ENCODE assay signal across 8 cellular contexts in genomic region chr22:36160499-36160942, GRCh38. TPM values are rescaled to one million over a fixed set of nuclear protein-coding genes. Genes with fewer than 3 reads are reported as not detected.
A peak's percentile ranks its signal among the peaks of the same experiment; 100 is the strongest.
DNase-seq lines count a peak whose midpoint lies in the region; ATAC-seq and TF ChIP-seq lines count a peak whose summit lies in the region.

Gene APOL3 (minus strand): TSS chr22:36160755. CDS start chr22:36149055, 11,700 bp downstream.

- DNase-seq in LNCaP clone FGC (ENCODE audit: low read depth) (peak; percentile 25), adrenal gland (peak; percentile 44 to 88 (median 60)), immature natural killer cell (peak; percentile 60 to 63 (median 61)), iPS-NIHi7 (ENCODE audit: extremely low spot score) (no peak)
- peak; percentile 8 to 63 (median 46) for DNase-seq in stimulated activated naive CD4-positive, alpha-beta T cell (lab: John Stamatoyannopoulos, UW)

- H3K27me3 ChIP-seq in BLaER1 treated with 17β-estradiol and CSF1 and Interleukin-3, amounts not matched to agents 10 nM and 100 nM, result no peaks in the 10 kb centered on the region
- no peaks in the 10 kb centered on the region for H3K27me3 ChIP-seq in adrenal gland

- H3K36me3 Mint-ChIP-seq in immature natural killer cell, result no peaks in the 10 kb centered on the region

- peak within 1 kb of the TSS; percentile 66 to 90 (median 80) for H3K9ac ChIP-seq in BLaER1 treated with 17β-estradiol and CSF1 and Interleukin-3, amounts not matched to agents 10 nM and 100 nM

- peak in 1 of 2 donors; percentile 60 for TF ChIP-seq POLR2A in adrenal gland (IDR thresholded peaks at IDR 0.05)

- H4K20me1 ChIP-seq in BLaER1 treated with 17β-estradiol and CSF1 and Interleukin-3, amounts not matched to agents 10 nM and 100 nM, result no peaks in the 10 kb centered on the region

- ATAC-seq in GM21717 (IDR thresholded peaks at IDR 0.05; ENCODE audit: unreplicated experiment), result no peak
- ATAC-seq in HG03565 (IDR thresholded peaks at IDR 0.05; ENCODE audit: unreplicated experiment), result no peak

- no peaks in the 10 kb centered on the region for H3K9me3 Mint-ChIP-seq in immature natural killer cell

- H3K4me1 Mint-ChIP-seq in immature natural killer cell, result peaks cover 82% of the 10 kb centered on the region in 2 donors

- peak within 1 kb of the TSS; percentile 35 to 96 (median 84) for H3K27ac ChIP-seq in BLaER1 treated with 17β-estradiol and CSF1 and Interleukin-3, amounts not matched to agents 10 nM and 100 nM
- peak within 1 kb of the TSS in 4 of 5 donors; percentile 26 to 84 (median 54) for H3K27ac ChIP-seq in adrenal gland

- no peak for TF ChIP-seq CTCF in LNCaP clone FGC (IDR thresholded peaks at IDR 0.05; ENCODE audit: control insufficient read depth, extremely low read depth, insufficient read depth)
- no peak for TF ChIP-seq CTCF in adrenal gland (IDR thresholded peaks at IDR 0.05)

- peak within 1 kb of the TSS; percentile 93 to 99 (median 97) for H3K4me3 Mint-ChIP-seq in immature natural killer cell

- no peaks in the 10 kb centered on the region for H3K9me3 ChIP-seq in BLaER1 treated with 17β-estradiol and CSF1 and Interleukin-3, amounts not matched to agents 10 nM and 100 nM (replicated peaks in 1 of 11)
- H3K9me3 ChIP-seq in adrenal gland (replicated peaks in 1 of 3), result no peaks in the 10 kb centered on the region

- WGBS in adrenal gland, 4 donors, result 41 to 55% (median 49%) methylated on average over 3 of the region's 3 CpGs

- H3K4me3 ChIP-seq in BLaER1 treated with 17β-estradiol and CSF1 and Interleukin-3, amounts not matched to agents 10 nM and 100 nM, result peak within 1 kb of the TSS; percentile 50 to 75 (median 62)
- peak within 1 kb of the TSS; percentile 21; the same call in 1 of the 2 replicates for H3K4me3 ChIP-seq in LNCaP clone FGC (ENCODE audit: low read depth, low read length)
- peak within 1 kb of the TSS in 1 of 4 donors; percentile 38 for H3K4me3 ChIP-seq in adrenal gland

- intact Hi-C loops in adrenal gland (cut with DNase I), result no loop called here

- H3K4me1 ChIP-seq in BLaER1 treated with 17β-estradiol and CSF1 and Interleukin-3, amounts not matched to agents 10 nM and 100 nM, result peaks cover 87 to 98% (median 95%) of the 10 kb centered on the region in 10 experiments
- H3K4me1 ChIP-seq in adrenal gland (replicated peaks in 1 of 2), result peaks cover 19 to 29% of the 10 kb centered on the region in 2 donors

- peaks cover 3 to 9% (median 7%) of the 10 kb centered on the region in 3 donors for H3K27me3 Mint-ChIP-seq in immature natural killer cell (ENCODE audit: low read depth in 3 of 3)

- peak within 1 kb of the TSS; percentile 92 to 99 (median 98) for H3K27ac Mint-ChIP-seq in immature natural killer cell

- H3K36me3 ChIP-seq in BLaER1 treated with 17β-estradiol and CSF1 and Interleukin-3, amounts not matched to agents 10 nM and 100 nM, result peaks cover 0 to 3% (median 0%) of the 10 kb centered on the region in 11 experiments; a peak in 3 of 22 replicates
- H3K36me3 ChIP-seq in adrenal gland (replicated peaks in 1 of 2), result no peaks in the 10 kb centered on the region

- H3K4me2 ChIP-seq in BLaER1 treated with 17β-estradiol and CSF1 and Interleukin-3, amounts not matched to agents 10 nM and 100 nM, result peak within 1 kb of the TSS; percentile 92 to 99 (median 97)

RNA-seq across cellular contexts. Expression of gene APOL3, which starts in this region (rescaled TPM):
- total RNA-seq in adrenal gland, result 100 to 1,000 TPM in 1 of 8 donors, 10 to 100 TPM in 7; 20.1 to 123 (median 31.5) TPM
- polyA plus RNA-seq in adrenal gland (10 to 100 TPM; 21.7 to 28.5 (median 22.1) TPM), immature natural killer cell (10 to 100 TPM; 32.8 to 83.5 (median 56.3) TPM)
